10 cellular contexts compared by ENCODE assay signal in the genomic region with DNA sequence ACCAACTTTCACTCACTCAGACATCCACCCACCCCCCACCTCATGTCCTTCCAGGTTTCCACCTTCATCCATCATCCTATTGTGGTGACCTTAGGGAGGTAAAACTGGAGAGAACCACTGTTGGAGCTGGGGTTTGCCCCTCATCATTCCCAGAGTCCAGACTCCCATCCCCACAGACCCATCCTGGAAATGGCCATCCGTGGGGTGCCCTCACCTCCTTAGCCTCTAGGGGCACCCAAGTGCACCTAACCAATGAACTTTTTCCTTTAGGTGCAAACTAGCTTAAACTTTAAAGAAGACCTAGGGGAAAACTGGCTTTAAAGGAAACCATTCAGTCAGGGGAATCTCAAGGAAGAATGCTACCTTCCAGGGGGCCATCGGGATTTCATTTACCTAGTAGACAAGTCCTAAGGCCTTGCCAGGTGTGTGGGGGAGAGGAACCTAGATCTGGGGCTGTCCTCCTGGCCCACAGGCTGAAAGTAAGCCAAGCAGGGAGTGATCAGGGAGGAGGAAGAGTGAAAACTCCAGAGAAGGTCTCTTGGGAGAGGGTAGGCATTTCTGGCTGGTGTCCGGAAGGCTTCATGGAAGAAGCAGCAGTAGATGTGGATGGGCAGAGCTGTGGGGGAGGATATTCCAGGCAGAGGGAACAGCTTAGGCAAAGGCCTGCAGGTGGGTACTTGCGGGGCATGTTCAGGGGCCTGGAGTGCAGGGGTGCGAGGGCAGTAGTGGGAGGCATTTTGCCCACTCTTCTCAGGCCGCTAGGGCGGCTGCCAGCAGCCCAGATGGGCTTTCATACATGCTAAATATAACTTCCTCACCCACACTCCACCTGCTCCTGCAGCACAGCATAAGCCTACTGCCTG. TPM values are rescaled to one million over a fixed set of nuclear protein-coding genes. Genes with fewer than 3 reads are reported as not detected.
DNase-seq lines count a peak whose midpoint lies in the region; ATAC-seq and TF ChIP-seq lines count a peak whose summit lies in the region.
"Had no signal": no experiment of that assay in that cellular context is flagged by ENCODE, and none has a peak within 500 bp of the region (broad histone marks: within the 10 kb centered on the region; RNA-seq: fewer than 3 reads in every experiment).

No MANE protein-coding gene starts in this region.

- intact Hi-C loops in activated T-helper 1 cell treated with anti-CD3 and anti-CD28 coated beads, Interleukin-12 subunit alpha, Interleukin-12 subunit beta, Interleukin-2, Interleukin-4 antibody, amounts not matched to agents 30 ng/mL and 10 ng/mL and 1 ng/mL, durations not matched to agents 14 hours and 24 hours and 36 hours (cut with micrococcal nuclease): loop anchor here (1.0 kb wide), 1 partner anchor 18 kb away; a partner anchor contains a TSS
- intact Hi-C loops in upper lobe of right lung (cut with DNase I): no loop called here

- H3K4me3 ChIP-seq in HL-60 (replicated peaks; ENCODE audit: insufficient read depth, low read length) (no peak overlapping the region), upper lobe of right lung (no peak overlapping the region)

- no peaks in the 10 kb centered on the region for H3K9me3 Mint-ChIP-seq in activated T-helper 1 cell treated with anti-CD3 and anti-CD28 coated beads, Interleukin-12 subunit alpha, Interleukin-12 subunit beta, Interleukin-2, Interleukin-4 antibody, amounts not matched to agents 30 ng/mL and 10 ng/mL and 1 ng/mL, durations not matched to agents 14 hours and 24 hours and 36 hours
- peaks cover 5% of the 10 kb centered on the region for H3K9me3 Mint-ChIP-seq in glutamatergic neuron (ENCODE audit: unreplicated experiment)

- peaks cover 31% of the 10 kb centered on the region for H3K36me3 Mint-ChIP-seq in activated T-helper 1 cell treated with anti-CD3 and anti-CD28 coated beads, Interleukin-12 subunit alpha, Interleukin-12 subunit beta, Interleukin-2, Interleukin-4 antibody, amounts not matched to agents 30 ng/mL and 10 ng/mL and 1 ng/mL, durations not matched to agents 14 hours and 24 hours and 36 hours (ENCODE audit: low read depth)
- no peaks in the 10 kb centered on the region for H3K36me3 Mint-ChIP-seq in glutamatergic neuron (ENCODE audit: unreplicated experiment)

- H3K27me3 ChIP-seq in HL-60 (ENCODE audit: insufficient read depth, poor library complexity, severe bottlenecking) (no peaks in the 10 kb centered on the region), upper lobe of right lung (no peaks in the 10 kb centered on the region)

- ATAC-seq in upper lobe of right lung (no peak), HG03520 (IDR thresholded peaks at IDR 0.05; ENCODE audit: unreplicated experiment) (no peak)

- H3K27me3 Mint-ChIP-seq in activated T-helper 1 cell treated with anti-CD3 and anti-CD28 coated beads, Interleukin-12 subunit alpha, Interleukin-12 subunit beta, Interleukin-2, Interleukin-4 antibody, amounts not matched to agents 30 ng/mL and 10 ng/mL and 1 ng/mL, durations not matched to agents 14 hours and 24 hours and 36 hours (ENCODE audit: insufficient read depth): peaks cover 2% of the 10 kb centered on the region
- H3K27me3 Mint-ChIP-seq in glutamatergic neuron (ENCODE audit: unreplicated experiment): peaks cover 11% of the 10 kb centered on the region

- H3K4me1 Mint-ChIP-seq in activated T-helper 1 cell treated with anti-CD3 and anti-CD28 coated beads, Interleukin-12 subunit alpha, Interleukin-12 subunit beta, Interleukin-2, Interleukin-4 antibody, amounts not matched to agents 30 ng/mL and 10 ng/mL and 1 ng/mL, durations not matched to agents 14 hours and 24 hours and 36 hours (ENCODE audit: low read depth): peaks cover 62% of the 10 kb centered on the region
- H3K4me1 Mint-ChIP-seq in glutamatergic neuron (ENCODE audit: low read depth, unreplicated experiment): peaks cover 16% of the 10 kb centered on the region

- peak; percentile 88 for TF ChIP-seq CTCF in HL-60 (IDR thresholded peaks at IDR 0.05; ENCODE audit: insufficient read depth, low read length)
- peak; percentile 61 for TF ChIP-seq CTCF in glutamatergic neuron (IDR thresholded peaks at IDR 0.05; ENCODE audit: partially characterized antibody, unreplicated experiment)
- TF ChIP-seq CTCF in upper lobe of right lung (IDR thresholded peaks at IDR 0.05): peak; percentile 60

- no peak overlapping the region for H3K4me3 Mint-ChIP-seq in activated T-helper 1 cell treated with anti-CD3 and anti-CD28 coated beads, Interleukin-12 subunit alpha, Interleukin-12 subunit beta, Interleukin-2, Interleukin-4 antibody, amounts not matched to agents 30 ng/mL and 10 ng/mL and 1 ng/mL, durations not matched to agents 14 hours and 24 hours and 36 hours
- H3K4me3 Mint-ChIP-seq in glutamatergic neuron (ENCODE audit: unreplicated experiment): peak overlapping the region; percentile 50

- H3K9me3 ChIP-seq in upper lobe of right lung: no peaks in the 10 kb centered on the region

- H3K27ac Mint-ChIP-seq in activated T-helper 1 cell treated with anti-CD3 and anti-CD28 coated beads, Interleukin-12 subunit alpha, Interleukin-12 subunit beta, Interleukin-2, Interleukin-4 antibody, amounts not matched to agents 30 ng/mL and 10 ng/mL and 1 ng/mL, durations not matched to agents 14 hours and 24 hours and 36 hours: peak overlapping the region; percentile 55
- H3K27ac Mint-ChIP-seq in glutamatergic neuron (ENCODE audit: unreplicated experiment): no peak overlapping the region

- H3K27ac ChIP-seq in HL-60 (replicated peaks) (no peak overlapping the region; the same call in 1 of the 2 replicates), upper lobe of right lung (no peak overlapping the region), caudate nucleus (ENCODE audit: low read depth, low read length) (no peak overlapping the region)

- DNase-seq in DMS 273 (lab: John Stamatoyannopoulos, UW; ENCODE audit: unreplicated experiment): peak; percentile 92
- no peak for DNase-seq in HL-60 (ENCODE audit: low read depth in 1 of 2, low spot score in 1 of 2)
- no peak for DNase-seq in activated T-helper 1 cell treated with anti-CD3 and anti-CD28 coated beads, Interleukin-12 subunit alpha, Interleukin-12 subunit beta, Interleukin-2, Interleukin-4 antibody, amounts not matched to agents 30 ng/mL and 10 ng/mL and 1 ng/mL, durations not matched to agents 14 hours and 24 hours and 36 hours (ENCODE audit: low spot score)
- DNase-seq in glutamatergic neuron: no peak
- DNase-seq in upper lobe of right lung: no peak
- no peak for DNase-seq in NCI-H748 (lab: John Stamatoyannopoulos, UW; ENCODE audit: unreplicated experiment)
- no peak for DNase-seq in caudate nucleus (lab: John Stamatoyannopoulos, UW)

- peaks cover 23% of the 10 kb centered on the region for H3K4me1 ChIP-seq in upper lobe of right lung

- H3K36me3 ChIP-seq in upper lobe of right lung: no peaks in the 10 kb centered on the region

RNA-seq across cellular contexts. Expression of a gene that starts 11.6 kb away (rescaled TPM):
- 37.8 and 41.3 TPM in 2 replicates for total RNA-seq in activated T-helper 1 cell treated with anti-CD3 and anti-CD28 coated beads, Interleukin-12 subunit alpha, Interleukin-12 subunit beta, Interleukin-2, Interleukin-4 antibody, amounts not matched to agents 30 ng/mL and 10 ng/mL and 1 ng/mL, durations not matched to agents 14 hours and 24 hours and 36 hours
- 15.9 TPM for total RNA-seq in glutamatergic neuron (ENCODE audit: unreplicated experiment)
- 17.5 TPM for total RNA-seq in upper lobe of right lung

RNA-seq across cellular contexts. Expression of a gene that starts 15.0 kb away (rescaled TPM):
- total RNA-seq in activated T-helper 1 cell treated with anti-CD3 and anti-CD28 coated beads, Interleukin-12 subunit alpha, Interleukin-12 subunit beta, Interleukin-2, Interleukin-4 antibody, amounts not matched to agents 30 ng/mL and 10 ng/mL and 1 ng/mL, durations not matched to agents 14 hours and 24 hours and 36 hours: 0.26 TPM in 1 of 2 replicates, not detected in the other
- total RNA-seq in glutamatergic neuron (ENCODE audit: unreplicated experiment) (not detected), upper lobe of right lung (not detected)
- total RNA-seq: pulmonary artery endothelial cell; T-helper 1 cell treated with Interleukin-12 subunit alpha and Interleukin-12 subunit beta and Interleukin-4 antibody, amounts not matched to agents 30 ng/mL and 1 ng/mL, for 36 hours had no signal

RNA-seq across cellular contexts. Expression of a gene that starts 17.8 kb away (rescaled TPM):
- total RNA-seq in activated T-helper 1 cell treated with anti-CD3 and anti-CD28 coated beads, Interleukin-12 subunit alpha, Interleukin-12 subunit beta, Interleukin-2, Interleukin-4 antibody, amounts not matched to agents 30 ng/mL and 10 ng/mL and 1 ng/mL, durations not matched to agents 14 hours and 24 hours and 36 hours: 108 and 118 TPM in 2 replicates
- 75.6 TPM for total RNA-seq in glutamatergic neuron (ENCODE audit: unreplicated experiment)
- 117 TPM for total RNA-seq in upper lobe of right lung

RNA-seq across cellular contexts. Expression of a gene that starts 31.2 kb away (rescaled TPM):
- not detected in 2 replicates for total RNA-seq in activated T-helper 1 cell treated with anti-CD3 and anti-CD28 coated beads, Interleukin-12 subunit alpha, Interleukin-12 subunit beta, Interleukin-2, Interleukin-4 antibody, amounts not matched to agents 30 ng/mL and 10 ng/mL and 1 ng/mL, durations not matched to agents 14 hours and 24 hours and 36 hours
- total RNA-seq in glutamatergic neuron (ENCODE audit: unreplicated experiment): not detected
- not detected for total RNA-seq in upper lobe of right lung
- total RNA-seq: pulmonary artery endothelial cell; T-helper 1 cell treated with Interleukin-12 subunit alpha and Interleukin-12 subunit beta and Interleukin-4 antibody, amounts not matched to agents 30 ng/mL and 1 ng/mL, for 36 hours had no signal

RNA-seq across cellular contexts. Expression of a gene that starts 40.1 kb away (rescaled TPM):
- 1.3 and 2.2 TPM in 2 replicates for total RNA-seq in activated T-helper 1 cell treated with anti-CD3 and anti-CD28 coated beads, Interleukin-12 subunit alpha, Interleukin-12 subunit beta, Interleukin-2, Interleukin-4 antibody, amounts not matched to agents 30 ng/mL and 10 ng/mL and 1 ng/mL, durations not matched to agents 14 hours and 24 hours and 36 hours
- total RNA-seq in glutamatergic neuron (ENCODE audit: unreplicated experiment) (5.4 TPM), upper lobe of right lung (0.69 TPM)
